ENCODE assay signal across 1 cellular context in the genomic region with DNA sequence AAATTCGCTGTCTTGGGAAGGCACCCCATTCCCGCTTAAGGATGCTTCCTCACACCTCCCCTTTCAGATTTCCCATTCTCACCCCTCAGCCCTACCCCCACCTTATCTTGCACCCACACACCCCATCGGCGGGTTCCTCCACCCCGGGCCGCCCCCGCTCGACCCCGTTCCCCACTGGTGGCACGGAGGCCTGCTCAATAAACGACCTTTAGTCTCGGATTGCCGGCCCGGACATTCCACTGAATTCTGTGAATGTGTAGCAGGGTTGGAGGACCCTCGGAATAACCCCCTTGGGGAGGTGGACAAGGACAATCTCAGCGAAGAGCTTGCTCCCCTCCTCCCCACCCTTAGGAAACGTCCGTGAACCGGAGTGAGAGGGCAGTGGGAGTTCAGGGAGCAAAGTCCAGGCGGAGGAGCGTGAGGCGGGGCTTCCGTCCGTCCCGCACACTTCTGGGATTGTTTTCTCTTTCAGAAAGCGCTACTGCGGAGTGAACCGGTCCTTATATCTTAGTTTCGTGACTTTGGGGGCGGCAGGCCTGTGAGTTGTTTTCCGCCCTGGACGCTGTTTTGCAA.
TF ChIP-seq lines count a peak whose summit lies in the region.

No MANE protein-coding gene starts in this region.

TF ChIP-seq in HepG2, 621 proteins besides CTCF, POLR2A, EP300 and RAD21 (continued from another document and continues in another):
- TF ChIP-seq, protein P1, sequence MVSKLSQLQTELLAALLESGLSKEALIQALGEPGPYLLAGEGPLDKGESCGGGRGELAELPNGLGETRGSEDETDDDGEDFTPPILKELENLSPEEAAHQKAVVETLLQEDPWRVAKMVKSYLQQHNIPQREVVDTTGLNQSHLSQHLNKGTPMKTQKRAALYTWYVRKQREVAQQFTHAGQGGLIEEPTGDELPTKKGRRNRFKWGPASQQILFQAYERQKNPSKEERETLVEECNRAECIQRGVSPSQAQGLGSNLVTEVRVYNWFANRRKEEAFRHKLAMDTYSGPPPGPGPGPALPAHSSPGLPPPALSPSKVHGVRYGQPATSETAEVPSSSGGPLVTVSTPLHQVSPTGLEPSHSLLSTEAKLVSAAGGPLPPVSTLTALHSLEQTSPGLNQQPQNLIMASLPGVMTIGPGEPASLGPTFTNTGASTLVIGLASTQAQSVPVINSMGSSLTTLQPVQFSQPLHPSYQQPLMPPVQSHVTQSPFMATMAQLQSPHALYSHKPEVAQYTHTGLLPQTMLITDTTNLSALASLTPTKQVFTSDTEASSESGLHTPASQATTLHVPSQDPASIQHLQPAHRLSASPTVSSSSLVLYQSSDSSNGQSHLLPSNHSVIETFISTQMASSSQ (IDR thresholded peaks at IDR 0.05; ENCODE audit: low read depth) = no peak
- TF ChIP-seq, protein P1 (CRISPR knock-in tag; IDR thresholded peaks at IDR 0.05; ENCODE audit: borderline replicate concordance) = 0 out of 2 replicates have a peak, but pooled peaks have one; percentile 55
- TF ChIP-seq ZNF20 (CRISPR knock-in tag; IDR thresholded peaks at IDR 0.05) = no peak
- TF ChIP-seq, protein P2, sequence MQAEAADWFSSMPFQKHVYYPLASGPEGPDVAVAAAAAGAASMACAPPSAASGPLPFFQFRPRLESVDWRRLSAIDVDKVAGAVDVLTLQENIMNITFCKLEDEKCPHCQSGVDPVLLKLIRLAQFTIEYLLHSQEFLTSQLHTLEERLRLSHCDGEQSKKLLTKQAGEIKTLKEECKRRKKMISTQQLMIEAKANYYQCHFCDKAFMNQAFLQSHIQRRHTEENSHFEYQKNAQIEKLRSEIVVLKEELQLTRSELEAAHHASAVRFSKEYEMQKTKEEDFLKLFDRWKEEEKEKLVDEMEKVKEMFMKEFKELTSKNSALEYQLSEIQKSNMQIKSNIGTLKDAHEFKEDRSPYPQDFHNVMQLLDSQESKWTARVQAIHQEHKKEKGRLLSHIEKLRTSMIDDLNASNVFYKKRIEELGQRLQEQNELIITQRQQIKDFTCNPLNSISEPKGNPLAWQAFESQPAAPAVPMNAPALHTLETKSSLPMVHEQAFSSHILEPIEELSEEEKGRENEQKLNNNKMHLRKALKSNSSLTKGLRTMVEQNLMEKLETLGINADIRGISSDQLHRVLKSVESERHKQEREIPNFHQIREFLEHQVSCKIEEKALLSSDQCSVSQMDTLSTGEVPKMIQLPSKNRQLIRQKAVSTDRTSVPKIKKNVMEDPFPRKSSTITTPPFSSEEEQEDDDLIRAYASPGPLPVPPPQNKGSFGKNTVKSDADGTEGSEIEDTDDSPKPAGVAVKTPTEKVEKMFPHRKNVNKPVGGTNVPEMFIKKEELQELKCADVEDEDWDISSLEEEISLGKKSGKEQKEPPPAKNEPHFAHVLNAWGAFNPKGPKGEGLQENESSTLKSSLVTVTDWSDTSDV (CRISPR knock-in tag; IDR thresholded peaks at IDR 0.05) = no peak
- TF ChIP-seq ZSCAN30 (CRISPR knock-in tag; IDR thresholded peaks at IDR 0.05) = no peak
- TF ChIP-seq, protein P3, sequence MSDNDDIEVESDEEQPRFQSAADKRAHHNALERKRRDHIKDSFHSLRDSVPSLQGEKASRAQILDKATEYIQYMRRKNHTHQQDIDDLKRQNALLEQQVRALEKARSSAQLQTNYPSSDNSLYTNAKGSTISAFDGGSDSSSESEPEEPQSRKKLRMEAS (IDR thresholded peaks at IDR 0.05) = no peak
- TF ChIP-seq ZMAT3 (CRISPR knock-in tag; conservative IDR thresholded peaks at IDR 0.05) = 0 out of 2 replicates have a peak, but pooled peaks have one; percentile 63
- TF ChIP-seq NR3C1 (CRISPR knock-in tag; IDR thresholded peaks at IDR 0.05) = no peak
- TF ChIP-seq BRD4 (CRISPR knock-in tag; IDR thresholded peaks at IDR 0.05) = no peak; the same call in 1 of the 2 replicates
- TF ChIP-seq NR1H2 (CRISPR knock-in tag; IDR thresholded peaks at IDR 0.05; ENCODE audit: borderline replicate concordance, low read depth) = 0 out of 2 replicates have a peak, but pooled peaks have one; percentile 19
- TF ChIP-seq ISX (CRISPR knock-in tag; conservative IDR thresholded peaks at IDR 0.05) = no peak
- TF ChIP-seq, protein P4, sequence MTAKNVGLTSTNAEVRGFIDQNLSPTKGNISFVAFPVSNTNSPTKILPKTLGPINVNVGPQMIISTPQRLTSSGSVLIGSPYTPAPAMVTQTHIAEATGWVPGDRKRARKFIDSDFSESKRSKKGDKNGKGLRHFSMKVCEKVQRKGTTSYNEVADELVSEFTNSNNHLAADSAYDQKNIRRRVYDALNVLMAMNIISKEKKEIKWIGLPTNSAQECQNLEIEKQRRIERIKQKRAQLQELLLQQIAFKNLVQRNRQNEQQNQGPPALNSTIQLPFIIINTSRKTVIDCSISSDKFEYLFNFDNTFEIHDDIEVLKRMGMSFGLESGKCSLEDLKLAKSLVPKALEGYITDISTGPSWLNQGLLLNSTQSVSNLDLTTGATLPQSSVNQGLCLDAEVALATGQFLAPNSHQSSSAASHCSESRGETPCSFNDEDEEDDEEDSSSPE (CRISPR knock-in tag; IDR thresholded peaks at IDR 0.05) = no peak
- TF ChIP-seq ZNF550 (CRISPR knock-in tag; IDR thresholded peaks at IDR 0.05; ENCODE audit: borderline replicate concordance) = no peak
- peak; percentile 46; the same call in 1 of the 2 replicates for TF ChIP-seq NAIF1 (CRISPR knock-in tag; IDR thresholded peaks at IDR 0.05; ENCODE audit: borderline replicate concordance)
- TF ChIP-seq, protein P5, sequence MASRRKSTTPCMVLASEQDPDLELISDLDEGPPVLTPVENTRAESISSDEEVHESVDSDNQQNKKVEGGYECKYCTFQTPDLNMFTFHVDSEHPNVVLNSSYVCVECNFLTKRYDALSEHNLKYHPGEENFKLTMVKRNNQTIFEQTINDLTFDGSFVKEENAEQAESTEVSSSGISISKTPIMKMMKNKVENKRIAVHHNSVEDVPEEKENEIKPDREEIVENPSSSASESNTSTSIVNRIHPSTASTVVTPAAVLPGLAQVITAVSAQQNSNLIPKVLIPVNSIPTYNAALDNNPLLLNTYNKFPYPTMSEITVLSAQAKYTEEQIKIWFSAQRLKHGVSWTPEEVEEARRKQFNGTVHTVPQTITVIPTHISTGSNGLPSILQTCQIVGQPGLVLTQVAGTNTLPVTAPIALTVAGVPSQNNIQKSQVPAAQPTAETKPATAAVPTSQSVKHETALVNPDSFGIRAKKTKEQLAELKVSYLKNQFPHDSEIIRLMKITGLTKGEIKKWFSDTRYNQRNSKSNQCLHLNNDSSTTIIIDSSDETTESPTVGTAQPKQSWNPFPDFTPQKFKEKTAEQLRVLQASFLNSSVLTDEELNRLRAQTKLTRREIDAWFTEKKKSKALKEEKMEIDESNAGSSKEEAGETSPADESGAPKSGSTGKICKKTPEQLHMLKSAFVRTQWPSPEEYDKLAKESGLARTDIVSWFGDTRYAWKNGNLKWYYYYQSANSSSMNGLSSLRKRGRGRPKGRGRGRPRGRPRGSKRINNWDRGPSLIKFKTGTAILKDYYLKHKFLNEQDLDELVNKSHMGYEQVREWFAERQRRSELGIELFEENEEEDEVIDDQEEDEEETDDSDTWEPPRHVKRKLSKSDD (CRISPR knock-in tag; IDR thresholded peaks at IDR 0.05; ENCODE audit: low read depth) = peak; percentile 38; the same call in 1 of the 2 replicates
- TF ChIP-seq ZNF768 (CRISPR knock-in tag; IDR thresholded peaks at IDR 0.05) = no peak
- no peak for TF ChIP-seq PHB2 (IDR thresholded peaks at IDR 0.05; ENCODE audit: partially characterized antibody)
- TF ChIP-seq CBX5 (CRISPR knock-in tag; IDR thresholded peaks at IDR 0.05; ENCODE audit: borderline replicate concordance) = peak; percentile 53; the same call in 1 of the 2 replicates
- TF ChIP-seq, protein P6, sequence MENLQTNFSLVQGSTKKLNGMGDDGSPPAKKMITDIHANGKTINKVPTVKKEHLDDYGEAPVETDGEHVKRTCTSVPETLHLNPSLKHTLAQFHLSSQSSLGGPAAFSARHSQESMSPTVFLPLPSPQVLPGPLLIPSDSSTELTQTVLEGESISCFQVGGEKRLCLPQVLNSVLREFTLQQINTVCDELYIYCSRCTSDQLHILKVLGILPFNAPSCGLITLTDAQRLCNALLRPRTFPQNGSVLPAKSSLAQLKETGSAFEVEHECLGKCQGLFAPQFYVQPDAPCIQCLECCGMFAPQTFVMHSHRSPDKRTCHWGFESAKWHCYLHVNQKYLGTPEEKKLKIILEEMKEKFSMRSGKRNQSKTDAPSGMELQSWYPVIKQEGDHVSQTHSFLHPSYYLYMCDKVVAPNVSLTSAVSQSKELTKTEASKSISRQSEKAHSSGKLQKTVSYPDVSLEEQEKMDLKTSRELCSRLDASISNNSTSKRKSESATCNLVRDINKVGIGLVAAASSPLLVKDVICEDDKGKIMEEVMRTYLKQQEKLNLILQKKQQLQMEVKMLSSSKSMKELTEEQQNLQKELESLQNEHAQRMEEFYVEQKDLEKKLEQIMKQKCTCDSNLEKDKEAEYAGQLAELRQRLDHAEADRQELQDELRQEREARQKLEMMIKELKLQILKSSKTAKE (CRISPR knock-in tag; IDR thresholded peaks at IDR 0.05; ENCODE audit: borderline replicate concordance) = peak; percentile 94
- TF ChIP-seq ZBTB38 (CRISPR knock-in tag; IDR thresholded peaks at IDR 0.05) = no peak
- TF ChIP-seq MZF1 (CRISPR knock-in tag; IDR thresholded peaks at IDR 0.05; ENCODE audit: borderline replicate concordance) = no peak
- peak; percentile 83 for TF ChIP-seq TARDBP (CRISPR knock-in tag; IDR thresholded peaks at IDR 0.05)
- no peak for TF ChIP-seq ZNF225 (CRISPR knock-in tag; IDR thresholded peaks at IDR 0.05)
- no peak for TF ChIP-seq ZBTB7B (CRISPR knock-in tag; IDR thresholded peaks at IDR 0.05)
- peak; percentile 21; the same call in 1 of the 2 replicates for TF ChIP-seq ZNF138 (CRISPR knock-in tag; IDR thresholded peaks at IDR 0.05; ENCODE audit: low read depth)
- no peak for TF ChIP-seq HOXA7 (CRISPR knock-in tag; IDR thresholded peaks at IDR 0.05)
- TF ChIP-seq HNRNPK (IDR thresholded peaks at IDR 0.05; ENCODE audit: low read depth, low read length, poor library complexity, severe bottlenecking) = peak; percentile 75
- 0 out of 2 replicates have a peak, but pooled peaks have one; percentile 22 for TF ChIP-seq ZSCAN21 (CRISPR knock-in tag; IDR thresholded peaks at IDR 0.05; ENCODE audit: borderline replicate concordance)
- no peak for TF ChIP-seq FIP1L1 (IDR thresholded peaks at IDR 0.05; ENCODE audit: borderline replicate concordance, insufficient read depth, low read depth, low read length)
- TF ChIP-seq ZBTB20 (CRISPR knock-in tag; IDR thresholded peaks at IDR 0.05; ENCODE audit: borderline replicate concordance, low read depth) = peak; percentile 66; the same call in 1 of the 2 replicates
- TF ChIP-seq SMAD9 (CRISPR knock-in tag; IDR thresholded peaks at IDR 0.05) = no peak
- TF ChIP-seq, protein P7, sequence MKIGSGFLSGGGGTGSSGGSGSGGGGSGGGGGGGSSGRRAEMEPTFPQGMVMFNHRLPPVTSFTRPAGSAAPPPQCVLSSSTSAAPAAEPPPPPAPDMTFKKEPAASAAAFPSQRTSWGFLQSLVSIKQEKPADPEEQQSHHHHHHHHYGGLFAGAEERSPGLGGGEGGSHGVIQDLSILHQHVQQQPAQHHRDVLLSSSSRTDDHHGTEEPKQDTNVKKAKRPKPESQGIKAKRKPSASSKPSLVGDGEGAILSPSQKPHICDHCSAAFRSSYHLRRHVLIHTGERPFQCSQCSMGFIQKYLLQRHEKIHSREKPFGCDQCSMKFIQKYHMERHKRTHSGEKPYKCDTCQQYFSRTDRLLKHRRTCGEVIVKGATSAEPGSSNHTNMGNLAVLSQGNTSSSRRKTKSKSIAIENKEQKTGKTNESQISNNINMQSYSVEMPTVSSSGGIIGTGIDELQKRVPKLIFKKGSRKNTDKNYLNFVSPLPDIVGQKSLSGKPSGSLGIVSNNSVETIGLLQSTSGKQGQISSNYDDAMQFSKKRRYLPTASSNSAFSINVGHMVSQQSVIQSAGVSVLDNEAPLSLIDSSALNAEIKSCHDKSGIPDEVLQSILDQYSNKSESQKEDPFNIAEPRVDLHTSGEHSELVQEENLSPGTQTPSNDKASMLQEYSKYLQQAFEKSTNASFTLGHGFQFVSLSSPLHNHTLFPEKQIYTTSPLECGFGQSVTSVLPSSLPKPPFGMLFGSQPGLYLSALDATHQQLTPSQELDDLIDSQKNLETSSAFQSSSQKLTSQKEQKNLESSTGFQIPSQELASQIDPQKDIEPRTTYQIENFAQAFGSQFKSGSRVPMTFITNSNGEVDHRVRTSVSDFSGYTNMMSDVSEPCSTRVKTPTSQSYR (CRISPR knock-in tag; IDR thresholded peaks at IDR 0.05; ENCODE audit: borderline replicate concordance) = peak; percentile 85
- TF ChIP-seq, protein P8, sequence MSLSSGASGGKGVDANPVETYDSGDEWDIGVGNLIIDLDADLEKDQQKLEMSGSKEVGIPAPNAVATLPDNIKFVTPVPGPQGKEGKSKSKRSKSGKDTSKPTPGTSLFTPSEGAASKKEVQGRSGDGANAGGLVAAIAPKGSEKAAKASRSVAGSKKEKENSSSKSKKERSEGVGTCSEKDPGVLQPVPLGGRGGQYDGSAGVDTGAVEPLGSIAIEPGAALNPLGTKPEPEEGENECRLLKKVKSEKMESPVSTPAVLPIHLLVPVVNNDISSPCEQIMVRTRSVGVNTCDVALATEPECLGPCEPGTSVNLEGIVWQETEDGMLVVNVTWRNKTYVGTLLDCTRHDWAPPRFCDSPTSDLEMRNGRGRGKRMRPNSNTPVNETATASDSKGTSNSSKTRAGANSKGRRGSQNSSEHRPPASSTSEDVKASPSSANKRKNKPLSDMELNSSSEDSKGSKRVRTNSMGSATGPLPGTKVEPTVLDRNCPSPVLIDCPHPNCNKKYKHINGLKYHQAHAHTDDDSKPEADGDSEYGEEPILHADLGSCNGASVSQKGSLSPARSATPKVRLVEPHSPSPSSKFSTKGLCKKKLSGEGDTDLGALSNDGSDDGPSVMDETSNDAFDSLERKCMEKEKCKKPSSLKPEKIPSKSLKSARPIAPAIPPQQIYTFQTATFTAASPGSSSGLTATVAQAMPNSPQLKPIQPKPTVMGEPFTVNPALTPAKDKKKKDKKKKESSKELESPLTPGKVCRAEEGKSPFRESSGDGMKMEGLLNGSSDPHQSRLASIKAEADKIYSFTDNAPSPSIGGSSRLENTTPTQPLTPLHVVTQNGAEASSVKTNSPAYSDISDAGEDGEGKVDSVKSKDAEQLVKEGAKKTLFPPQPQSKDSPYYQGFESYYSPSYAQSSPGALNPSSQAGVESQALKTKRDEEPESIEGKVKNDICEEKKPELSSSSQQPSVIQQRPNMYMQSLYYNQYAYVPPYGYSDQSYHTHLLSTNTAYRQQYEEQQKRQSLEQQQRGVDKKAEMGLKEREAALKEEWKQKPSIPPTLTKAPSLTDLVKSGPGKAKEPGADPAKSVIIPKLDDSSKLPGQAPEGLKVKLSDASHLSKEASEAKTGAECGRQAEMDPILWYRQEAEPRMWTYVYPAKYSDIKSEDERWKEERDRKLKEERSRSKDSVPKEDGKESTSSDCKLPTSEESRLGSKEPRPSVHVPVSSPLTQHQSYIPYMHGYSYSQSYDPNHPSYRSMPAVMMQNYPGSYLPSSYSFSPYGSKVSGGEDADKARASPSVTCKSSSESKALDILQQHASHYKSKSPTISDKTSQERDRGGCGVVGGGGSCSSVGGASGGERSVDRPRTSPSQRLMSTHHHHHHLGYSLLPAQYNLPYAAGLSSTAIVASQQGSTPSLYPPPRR (CRISPR knock-in tag; IDR thresholded peaks at IDR 0.05; ENCODE audit: borderline replicate concordance) = peak; percentile 52; the same call in 1 of the 2 replicates
